In the genomic region with DNA sequence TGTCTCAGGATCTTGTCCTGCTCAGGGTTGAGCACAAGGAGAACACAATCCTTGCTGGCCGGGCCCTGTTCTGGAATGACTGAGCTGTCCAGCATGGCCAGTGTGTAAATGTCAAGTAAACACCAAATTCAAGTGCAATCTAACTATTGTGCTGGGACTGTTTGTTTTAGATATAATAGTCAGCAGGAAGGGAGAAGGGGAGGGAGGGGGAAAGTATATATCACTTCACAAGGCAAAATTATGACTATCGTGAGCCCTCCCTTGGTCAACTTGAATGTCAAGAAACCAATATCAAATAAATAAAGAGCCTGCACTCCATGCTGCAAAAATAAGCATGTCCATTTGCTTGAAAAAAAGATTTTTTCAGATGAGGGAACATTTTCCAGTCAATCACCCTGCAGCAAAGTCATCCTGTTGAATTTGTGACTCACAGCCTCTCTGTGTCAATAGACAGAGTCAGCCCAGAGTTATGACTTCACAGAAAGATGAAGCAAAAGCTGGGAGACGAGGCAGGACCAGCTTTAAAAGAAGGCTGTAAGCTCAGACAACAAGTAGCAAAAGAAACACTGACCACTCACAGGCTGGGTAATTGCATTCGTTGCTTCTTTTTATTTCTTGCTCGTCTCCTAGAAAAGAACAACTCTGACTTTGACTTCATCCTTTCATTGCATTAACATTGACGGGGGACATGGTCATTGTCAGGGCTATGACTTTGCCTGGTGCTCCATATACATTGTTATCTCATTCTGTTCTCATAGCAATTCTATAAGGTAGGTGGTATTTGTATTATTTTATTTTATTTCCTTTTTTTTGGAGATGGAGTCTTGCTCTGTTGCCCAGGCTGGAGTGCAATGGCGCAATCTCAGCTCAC, we compare ENCODE assay signal across 9 cellular contexts. TPM values are rescaled to one million over a fixed set of nuclear protein-coding genes. Genes with fewer than 3 reads are reported as not detected.
DNase-seq lines count a peak whose midpoint lies in the region; TF ChIP-seq lines count a peak whose summit lies in the region.
"Had no signal": no experiment of that assay in that cellular context is flagged by ENCODE, and none has a peak within 500 bp of the region (broad histone marks: within the 10 kb centered on the region; RNA-seq: fewer than 3 reads in every experiment).

No MANE protein-coding gene starts in this region.

- no peaks in the 10 kb centered on the region for H3K9me3 Mint-ChIP-seq in osteocyte (ENCODE audit: unreplicated experiment)
- H3K9me3 Mint-ChIP-seq: activated B cell treated with CpG ODN at 0.5 μM for 24 hours had no signal

- peak overlapping the region; percentile 22 for H3K4me3 Mint-ChIP-seq in osteocyte (ENCODE audit: unreplicated experiment)
- H3K4me3 Mint-ChIP-seq: activated B cell treated with CpG ODN at 0.5 μM for 24 hours had no signal

- peaks cover 14% of the 10 kb centered on the region for H3K4me1 Mint-ChIP-seq in osteocyte (ENCODE audit: unreplicated experiment)
- H3K4me1 Mint-ChIP-seq: activated B cell treated with CpG ODN at 0.5 μM for 24 hours had no signal

- no peak overlapping the region for H3K4me3 ChIP-seq in epithelial cell of proximal tubule (ENCODE audit: low read depth, low read length)

- TF ChIP-seq CTCF in epithelial cell of proximal tubule (conservative IDR thresholded peaks at IDR 0.05; ENCODE audit: low read depth, low read length), result no peak
- TF ChIP-seq CTCF in osteocyte (IDR thresholded peaks at IDR 0.05), result no peak

- H3K27me3 Mint-ChIP-seq in osteocyte (ENCODE audit: unreplicated experiment), result no peaks in the 10 kb centered on the region

- H3K27ac Mint-ChIP-seq in osteocyte (ENCODE audit: unreplicated experiment), result peak overlapping the region; percentile 93
- H3K27ac Mint-ChIP-seq: activated B cell treated with CpG ODN at 0.5 μM for 24 hours had no signal

- DNase-seq in DMS53 (lab: John Stamatoyannopoulos, UW) (peak; percentile 94), NCI-H774 (lab: John Stamatoyannopoulos, UW) (peak; percentile 45), epithelial cell of proximal tubule (ENCODE audit: low read depth) (peak; percentile 54), osteocyte (ENCODE audit: extremely low spot score, unreplicated experiment) (no peak), pons (ENCODE audit: low spot score) (no peak), NCI-H1694 (lab: John Stamatoyannopoulos, UW) (no peak)
- no peak for DNase-seq in central memory CD4-positive, alpha-beta T cell
- DNase-seq in stimulated activated CD4-positive, alpha-beta T cell treated with anti-CD3 and anti-CD28 coated beads, Interleukin-1b, Interleukin-23, amount 100 ng/mL, for 48 hours, result no peak
- DNase-seq: activated B cell treated with CpG ODN at 0.5 μM for 24 hours had no signal

- H3K36me3 Mint-ChIP-seq in osteocyte (ENCODE audit: unreplicated experiment), result no peaks in the 10 kb centered on the region

RNA-seq across cellular contexts. Expression of a gene that starts 15.3 kb away (rescaled TPM):
- total RNA-seq in epithelial cell of proximal tubule (7.4 and 13.1 TPM in 2 replicates), osteocyte (113 and 131 TPM in 2 replicates)

Comparison
In these comparisons a context has a peak if more than half of its experiments do, and no peak if none do; other contexts are left out.
1. DNase-seq: peak in DMS53 (single experiment), NCI-H774 (single experiment) and epithelial cell of proximal tubule (single experiment); none in osteocyte (single experiment), pons (single experiment), central memory CD4-positive, alpha-beta T cell (single experiment), NCI-H1694 (single experiment) and stimulated activated CD4-positive, alpha-beta T cell treated with anti-CD3 and anti-CD28 coated beads, Interleukin-1b, Interleukin-23, amount 100 ng/mL, for 48 hours (single experiment).